Comparison of ENCODE assay signal across 27 cellular contexts in the genomic region with DNA sequence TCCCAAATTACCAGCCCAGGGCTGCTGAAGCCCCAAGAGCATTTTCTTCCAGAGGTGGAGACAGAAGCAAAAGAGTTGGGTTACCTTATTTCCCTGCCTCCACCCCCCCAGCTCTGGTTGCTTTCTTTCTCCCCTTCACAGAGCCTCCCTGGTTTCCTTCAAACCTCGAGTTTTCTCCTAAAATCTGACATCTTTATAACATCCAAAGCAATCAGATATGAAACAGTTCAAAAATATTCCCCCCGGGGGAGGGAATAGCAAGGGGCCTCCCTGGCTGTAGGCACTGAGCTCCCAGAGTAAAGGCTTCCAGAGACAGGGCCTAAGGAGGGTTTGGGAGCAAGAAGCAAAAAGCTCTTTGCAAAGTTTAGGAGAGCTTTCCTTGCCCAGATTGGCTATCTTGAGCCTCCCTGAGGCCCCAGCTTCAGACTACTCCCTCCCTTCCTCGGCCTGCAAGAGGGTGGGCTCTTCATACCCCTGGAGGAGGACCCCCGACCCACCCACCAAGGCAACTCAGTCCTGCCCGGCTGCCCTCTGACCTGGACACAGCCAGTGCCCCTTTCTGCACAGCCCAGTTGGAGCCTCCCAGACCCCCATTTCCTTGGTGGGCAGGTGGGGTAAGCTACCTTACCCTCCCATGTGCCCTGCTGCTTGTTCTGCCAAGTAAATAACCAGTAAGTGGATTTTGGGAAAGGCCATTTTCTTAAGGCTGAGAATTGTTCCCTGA.
"Had no signal": no experiment of that assay in that cellular context is flagged by ENCODE, and none has a peak within 500 bp of the region (broad histone marks: within the 10 kb centered on the region; RNA-seq: fewer than 3 reads in every experiment).

No MANE protein-coding gene starts in this region.

- H3K4me3 Mint-ChIP-seq: activated CD4-positive, alpha-beta T cell treated with anti-CD3 and anti-CD28 coated beads for 36 hours; dendritic cell treated with granulocyte-macrophage colony-stimulating factor and Interleukin-4, amounts not matched to agents 40 ng/mL and 50 ng/mL, for 4 days; natural killer cell treated with Interleukin-12 subunit alpha and Interleukin-12 subunit beta and Interleukin-15 and Interleukin-18, amount 100 ng/mL, for 72 hours; stimulated activated memory B cell treated with anti-CD40 and anti-IgM and Interleukin-4, amounts not matched to agents 10 μg/mL and 1 μg/mL and 100 μg/mL, for 72 hours; stimulated activated naive CD8-positive, alpha-beta T cell treated with anti-CD3 and anti-CD28 coated beads, Interleukin-15, amount 100 ng/mL, for 72 hours had no signal

- H3K36me3 ChIP-seq: esophagus muscularis mucosa, left lung, lower lobe of right lung, neutrophil, ovary, upper lobe of left lung had no signal

- H3K9me3 ChIP-seq: esophagus muscularis mucosa, left lung, lower lobe of right lung, neutrophil, ovary, upper lobe of left lung had no signal

- H3K36me3 Mint-ChIP-seq: natural killer cell treated with Interleukin-12 subunit alpha and Interleukin-12 subunit beta and Interleukin-15 and Interleukin-18, amount 100 ng/mL, for 72 hours; stimulated activated memory B cell treated with anti-CD40 and anti-IgM and Interleukin-4, amounts not matched to agents 10 μg/mL and 1 μg/mL and 100 μg/mL, for 72 hours had no signal

- H3K27ac ChIP-seq: esophagus muscularis mucosa, left lung, lower lobe of right lung, neutrophil, ovary, upper lobe of left lung had no signal

- H3K27me3 ChIP-seq: esophagus muscularis mucosa, left lung, ovary, upper lobe of left lung had no signal

- DNase-seq: activated CD4-positive, alpha-beta T cell treated with anti-CD3 and anti-CD28 coated beads for 36 hours; activated CD4-positive, CD25-positive, alpha-beta regulatory T cell; activated CD8-positive, alpha-beta memory T cell treated with anti-CD3 and anti-CD28 coated beads, Interleukin-2, amount 50 U/mL, for 4 hours; activated gamma-delta T cell treated with Interleukin-2 at 50 U/mL for 16 hours; activated naive CD4-positive, alpha-beta T cell treated with anti-CD3 and anti-CD28 coated beads, Interleukin-2, amount 50 U/mL, for 16 hours; activated T-cell treated with anti-CD3 and anti-CD28 coated beads, Interleukin-2, amount 50 U/mL, for 1 hour; amygdala; caudate nucleus; effector CD4-positive, alpha-beta T cell; left lung; lower lobe of right lung; mesendoderm; ovary; retina; stimulated activated CD4-positive, alpha-beta T cell treated with anti-CD3 and anti-CD28 coated beads, Interleukin-1b, Interleukin-23, amount 100 ng/mL, for 48 hours; stimulated activated CD4-positive, alpha-beta T cell treated with anti-CD3 and anti-CD28 coated beads, Interleukin-4, amount 100 ng/mL, for 4 hours; stimulated activated CD8-positive, alpha-beta memory T cell treated with anti-CD3 and anti-CD28 coated beads, Interleukin-4, amount 100 ng/mL, for 48 hours; stimulated activated naive CD8-positive, alpha-beta T cell treated with anti-CD3 and anti-CD28 coated beads, Interleukin-15, amount 100 ng/mL, for 72 hours; substantia nigra; upper lobe of left lung had no signal

- H3K4me1 ChIP-seq: left lung, lower lobe of right lung had no signal

- H3K9me3 Mint-ChIP-seq: dendritic cell treated with granulocyte-macrophage colony-stimulating factor and Interleukin-4, amounts not matched to agents 40 ng/mL and 50 ng/mL, for 4 days; natural killer cell treated with Interleukin-12 subunit alpha and Interleukin-12 subunit beta and Interleukin-15 and Interleukin-18, amount 100 ng/mL, for 72 hours; stimulated activated memory B cell treated with anti-CD40 and anti-IgM and Interleukin-4, amounts not matched to agents 10 μg/mL and 1 μg/mL and 100 μg/mL, for 72 hours; stimulated activated naive CD8-positive, alpha-beta T cell treated with anti-CD3 and anti-CD28 coated beads, Interleukin-15, amount 100 ng/mL, for 72 hours had no signal

- H3K27me3 Mint-ChIP-seq: activated CD4-positive, alpha-beta T cell treated with anti-CD3 and anti-CD28 coated beads for 36 hours; progenitor cell of endocrine pancreas; stimulated activated memory B cell treated with anti-CD40 and anti-IgM and Interleukin-4, amounts not matched to agents 10 μg/mL and 1 μg/mL and 100 μg/mL, for 72 hours; stimulated activated naive CD8-positive, alpha-beta T cell treated with anti-CD3 and anti-CD28 coated beads, Interleukin-15, amount 100 ng/mL, for 72 hours had no signal

- H3K4me2 ChIP-seq: smooth muscle cell had no signal

- ATAC-seq: activated CD4-positive, alpha-beta T cell treated with anti-CD3 and anti-CD28 coated beads for 36 hours; left lung; lower lobe of right lung; natural killer cell treated with Interleukin-12 subunit alpha and Interleukin-12 subunit beta and Interleukin-15 and Interleukin-18, amount 100 ng/mL, for 72 hours; stimulated activated memory B cell treated with anti-CD40 and anti-IgM and Interleukin-4, amounts not matched to agents 10 μg/mL and 1 μg/mL and 100 μg/mL, for 72 hours; stimulated activated naive CD8-positive, alpha-beta T cell treated with anti-CD3 and anti-CD28 coated beads, Interleukin-15, amount 100 ng/mL, for 72 hours had no signal

- H3K4me3 ChIP-seq: esophagus muscularis mucosa, left lung, lower lobe of right lung, ovary, smooth muscle cell, upper lobe of left lung had no signal

- H3K27ac Mint-ChIP-seq: activated CD4-positive, alpha-beta T cell treated with anti-CD3 and anti-CD28 coated beads for 36 hours; dendritic cell treated with granulocyte-macrophage colony-stimulating factor and Interleukin-4, amounts not matched to agents 40 ng/mL and 50 ng/mL, for 4 days; natural killer cell treated with Interleukin-12 subunit alpha and Interleukin-12 subunit beta and Interleukin-15 and Interleukin-18, amount 100 ng/mL, for 72 hours; progenitor cell of endocrine pancreas; stimulated activated memory B cell treated with anti-CD40 and anti-IgM and Interleukin-4, amounts not matched to agents 10 μg/mL and 1 μg/mL and 100 μg/mL, for 72 hours; stimulated activated naive CD8-positive, alpha-beta T cell treated with anti-CD3 and anti-CD28 coated beads, Interleukin-15, amount 100 ng/mL, for 72 hours had no signal
